8 cellular contexts compared by ENCODE assay signal in the genomic region with DNA sequence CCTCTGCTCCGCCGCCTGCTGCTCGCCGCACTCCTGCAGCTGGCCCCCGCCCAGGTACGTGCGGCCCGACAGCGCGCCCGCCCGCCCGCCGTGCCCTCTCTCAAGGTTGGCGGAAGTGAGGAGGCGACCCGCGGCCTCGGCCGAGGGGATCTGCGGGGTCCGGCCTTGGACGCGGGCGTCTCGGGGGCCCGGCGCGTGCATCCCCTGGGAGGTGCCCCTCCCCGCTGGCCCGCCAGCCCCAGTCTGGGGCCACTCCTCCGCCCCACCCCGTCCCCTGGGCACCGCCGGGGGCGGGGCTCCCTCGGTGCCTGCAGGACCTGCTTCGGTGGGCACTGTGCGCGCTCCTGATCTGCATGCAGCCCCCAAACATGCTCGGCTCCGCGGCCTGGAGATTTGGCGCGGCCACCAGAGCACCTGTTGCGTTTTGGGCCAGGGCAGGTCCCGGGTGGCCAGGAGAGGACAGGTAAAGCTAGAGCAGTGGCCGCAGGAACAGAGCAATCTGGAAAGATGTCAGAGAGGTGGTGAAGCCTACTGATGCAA. TPM values are rescaled to one million over a fixed set of nuclear protein-coding genes. Genes with fewer than 3 reads are reported as not detected.
DNase-seq lines count a peak whose midpoint lies in the region; ATAC-seq, FAIRE-seq and TF ChIP-seq lines count a peak whose summit lies in the region.

No MANE protein-coding gene starts in this region.

- TF ChIP-seq CTCF in gastroesophageal sphincter (IDR thresholded peaks at IDR 0.05) (peak in 2 of 4 experiments; percentile 27 to 28), parathyroid adenoma (IDR thresholded peaks at IDR 0.05) (no peak)

- no peaks in the 10 kb centered on the region for H3K27me3 Mint-ChIP-seq in activated T-helper 2 cell treated with anti-CD3 and anti-CD28 coated beads, Interferon-gamma antibody, Interleukin-2, Interleukin-4, amounts not matched to agents 10 μg/mL and 5 μg/mL and 100 μg/mL, durations not matched to agents 14 hours and 24 hours and 36 hours (ENCODE audit: low read depth)

- no peak for TF ChIP-seq EP300 in gastroesophageal sphincter (IDR thresholded peaks at IDR 0.05)

- H3K9me3 Mint-ChIP-seq in activated T-helper 2 cell treated with anti-CD3 and anti-CD28 coated beads, Interferon-gamma antibody, Interleukin-2, Interleukin-4, amounts not matched to agents 10 μg/mL and 5 μg/mL and 100 μg/mL, durations not matched to agents 14 hours and 24 hours and 36 hours: no peaks in the 10 kb centered on the region

- in situ Hi-C loops in ACHN (cut with HindIII; ENCODE audit: low pct_ligation_motif_present, low pct_unique_long_range_greater_than_20kb, low sequenced_read_pairs) (no loop called here), KBM-7 (cut with MboI; ENCODE audit: low pct_unique_long_range_greater_than_20kb, low sequenced_read_pairs) (no loop called here)

- TF ChIP-seq POLR2A in GM19099 (IDR thresholded peaks at IDR 0.05; ENCODE audit: extremely low read depth, insufficient read length, low read depth) (peak; percentile 40), gastroesophageal sphincter (IDR thresholded peaks at IDR 0.05) (peak; percentile 45 to 48)

- DNase-seq in ACHN (peak; percentile 41), NCI-H526 treated with DMSO at 0.1 percent for 48 hours (lab: John Stamatoyannopoulos, UW) (peak; percentile 69), GM19239 (ENCODE audit: insufficient read length, low spot score) (no peak), KBM-7 (no peak)
- DNase-seq in activated T-helper 2 cell treated with anti-CD3 and anti-CD28 coated beads, Interferon-gamma antibody, Interleukin-2, Interleukin-4, amounts not matched to agents 10 μg/mL and 5 μg/mL and 100 μg/mL, durations not matched to agents 14 hours and 24 hours and 36 hours (ENCODE audit: low spot score): peak; percentile 43

- H3K27ac Mint-ChIP-seq in activated T-helper 2 cell treated with anti-CD3 and anti-CD28 coated beads, Interferon-gamma antibody, Interleukin-2, Interleukin-4, amounts not matched to agents 10 μg/mL and 5 μg/mL and 100 μg/mL, durations not matched to agents 14 hours and 24 hours and 36 hours: peak overlapping the region; percentile 60

- peaks cover 0 to 40% of the 10 kb centered on the region in 2 donors for H3K36me3 ChIP-seq in gastroesophageal sphincter
- H3K36me3 ChIP-seq in parathyroid adenoma (ENCODE audit: control insufficient read depth, insufficient read depth, low read length): no peaks in the 10 kb centered on the region

- ATAC-seq in gastroesophageal sphincter: peak; percentile 47

- H3K36me3 Mint-ChIP-seq in activated T-helper 2 cell treated with anti-CD3 and anti-CD28 coated beads, Interferon-gamma antibody, Interleukin-2, Interleukin-4, amounts not matched to agents 10 μg/mL and 5 μg/mL and 100 μg/mL, durations not matched to agents 14 hours and 24 hours and 36 hours (ENCODE audit: low read depth): peaks cover 27% of the 10 kb centered on the region

- H3K27me3 ChIP-seq in gastroesophageal sphincter (no peaks in the 10 kb centered on the region), parathyroid adenoma (ENCODE audit: control insufficient read depth, insufficient read depth, low read length) (no peaks in the 10 kb centered on the region)

- H3K9ac ChIP-seq in parathyroid adenoma: no peak overlapping the region

- H3K27ac ChIP-seq in gastroesophageal sphincter (peak overlapping the region; percentile 39 to 96 (median 94)), parathyroid adenoma (peak overlapping the region; percentile 36)

- H3K9me3 ChIP-seq in gastroesophageal sphincter: no peaks in the 10 kb centered on the region
- no peaks in the 10 kb centered on the region for H3K9me3 ChIP-seq in parathyroid adenoma (ENCODE audit: control insufficient read depth, low read length)

- peak overlapping the region; percentile 61 to 65 for H3K4me3 ChIP-seq in gastroesophageal sphincter
- H3K4me3 ChIP-seq in parathyroid adenoma (ENCODE audit: low read depth, low read length): peak overlapping the region; percentile 57

- peaks cover 14% of the 10 kb centered on the region for H3K4me1 Mint-ChIP-seq in activated T-helper 2 cell treated with anti-CD3 and anti-CD28 coated beads, Interferon-gamma antibody, Interleukin-2, Interleukin-4, amounts not matched to agents 10 μg/mL and 5 μg/mL and 100 μg/mL, durations not matched to agents 14 hours and 24 hours and 36 hours (ENCODE audit: low read depth)

- WGBS in gastroesophageal sphincter (ENCODE audit: low coverage in 1 of 2), 2 donors: no CpG with 5 or more reads among the region's 48 CpGs

- peak overlapping the region; percentile 85 for H3K4me3 Mint-ChIP-seq in activated T-helper 2 cell treated with anti-CD3 and anti-CD28 coated beads, Interferon-gamma antibody, Interleukin-2, Interleukin-4, amounts not matched to agents 10 μg/mL and 5 μg/mL and 100 μg/mL, durations not matched to agents 14 hours and 24 hours and 36 hours (ENCODE audit: low read depth)

- peak overlapping the region; percentile 73 for H3K4me2 ChIP-seq in parathyroid adenoma (ENCODE audit: low read length)

- FAIRE-seq in GM19239 (lab: Jason Lieb, UNC): no peak

- H3K4me1 ChIP-seq in gastroesophageal sphincter (peaks cover 3 to 66% (median 19%) of the 10 kb centered on the region in 3 donors), parathyroid adenoma (peaks cover 3% of the 10 kb centered on the region)

- intact Hi-C loops in activated T-helper 2 cell treated with anti-CD3 and anti-CD28 coated beads, Interferon-gamma antibody, Interleukin-2, Interleukin-4, amounts not matched to agents 10 μg/mL and 5 μg/mL and 100 μg/mL, durations not matched to agents 14 hours and 24 hours and 36 hours (cut with micrococcal nuclease): no loop called here

- H2AFZ ChIP-seq in parathyroid adenoma: no peak overlapping the region

- no peaks in the 10 kb centered on the region for H3K79me2 ChIP-seq in parathyroid adenoma

RNA-seq across cellular contexts. Expression of a gene that starts 0.5 kb away (rescaled TPM):
- 67.4 and 82.0 TPM in 2 replicates for total RNA-seq in activated T-helper 2 cell treated with anti-CD3 and anti-CD28 coated beads, Interferon-gamma antibody, Interleukin-2, Interleukin-4, amounts not matched to agents 10 μg/mL and 5 μg/mL and 100 μg/mL, durations not matched to agents 14 hours and 24 hours and 36 hours
- total RNA-seq in gastroesophageal sphincter: 100 to 1,000 TPM in 2 of 4 donors, 10 to 100 TPM in 2; 49.9 to 152 (median 88.6) TPM

RNA-seq across cellular contexts. Expression of a gene that starts 4.6 kb away (rescaled TPM):
- total RNA-seq in activated T-helper 2 cell treated with anti-CD3 and anti-CD28 coated beads, Interferon-gamma antibody, Interleukin-2, Interleukin-4, amounts not matched to agents 10 μg/mL and 5 μg/mL and 100 μg/mL, durations not matched to agents 14 hours and 24 hours and 36 hours: 24.5 and 25.8 TPM in 2 replicates
- 10 to 100 TPM in 3 of 4 donors, 1 to 10 TPM in 1; 7.1 to 33.5 (median 28.9) TPM for total RNA-seq in gastroesophageal sphincter

RNA-seq across cellular contexts. Expression of a gene that starts 6.0 kb away (rescaled TPM):
- total RNA-seq in activated T-helper 2 cell treated with anti-CD3 and anti-CD28 coated beads, Interferon-gamma antibody, Interleukin-2, Interleukin-4, amounts not matched to agents 10 μg/mL and 5 μg/mL and 100 μg/mL, durations not matched to agents 14 hours and 24 hours and 36 hours: 36.6 and 37.1 TPM in 2 replicates
- 10 to 100 TPM; 45.5 to 78.3 (median 58.4) TPM for total RNA-seq in gastroesophageal sphincter

RNA-seq across cellular contexts. Expression of a gene that starts 8.8 kb away (rescaled TPM):
- 72.8 and 77.0 TPM in 2 replicates for total RNA-seq in activated T-helper 2 cell treated with anti-CD3 and anti-CD28 coated beads, Interferon-gamma antibody, Interleukin-2, Interleukin-4, amounts not matched to agents 10 μg/mL and 5 μg/mL and 100 μg/mL, durations not matched to agents 14 hours and 24 hours and 36 hours
- 10 to 100 TPM; 36.8 to 53.7 (median 45.8) TPM for total RNA-seq in gastroesophageal sphincter

RNA-seq across cellular contexts. Expression of a gene that starts 8.9 kb away (rescaled TPM):
- total RNA-seq in activated T-helper 2 cell treated with anti-CD3 and anti-CD28 coated beads, Interferon-gamma antibody, Interleukin-2, Interleukin-4, amounts not matched to agents 10 μg/mL and 5 μg/mL and 100 μg/mL, durations not matched to agents 14 hours and 24 hours and 36 hours: 33.7 and 35.5 TPM in 2 replicates
- total RNA-seq in gastroesophageal sphincter: 10 to 100 TPM; 41.4 to 59.9 (median 50.3) TPM

Comparison
In these comparisons a context has a peak if more than half of its experiments do, and no peak if none do; other contexts are left out.
1. DNase-seq: peak in ACHN (single experiment), NCI-H526 treated with DMSO at 0.1 percent for 48 hours (single experiment) and activated T-helper 2 cell treated with anti-CD3 and anti-CD28 coated beads, Interferon-gamma antibody, Interleukin-2, Interleukin-4, amounts not matched to agents 10 μg/mL and 5 μg/mL and 100 μg/mL, durations not matched to agents 14 hours and 24 hours and 36 hours (single experiment); none in GM19239 (single experiment) and KBM-7 (single experiment).